8 cellular contexts compared by ENCODE assay signal in the genomic region with DNA sequence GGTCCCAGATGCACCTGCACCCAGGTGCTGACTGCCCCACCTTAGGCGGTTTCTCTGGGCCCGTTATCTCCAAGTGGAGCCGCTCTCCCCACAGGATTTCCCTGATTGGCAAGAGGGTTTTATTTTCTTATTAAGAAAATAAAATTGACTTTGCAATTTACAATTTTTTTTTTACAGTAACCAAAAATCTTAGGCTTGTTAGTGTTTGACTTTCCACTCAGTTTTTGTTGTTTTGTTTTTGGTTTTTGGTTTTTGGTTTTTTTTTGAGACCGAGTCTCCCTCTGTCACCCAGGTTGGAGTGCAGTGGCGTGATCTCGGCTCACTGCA. TPM values are rescaled to one million over a fixed set of nuclear protein-coding genes. Genes with fewer than 3 reads are reported as not detected.
DNase-seq lines count a peak whose midpoint lies in the region; ATAC-seq and TF ChIP-seq lines count a peak whose summit lies in the region.

No MANE protein-coding gene starts in this region.

- WGBS in adrenal gland, 4 donors, result 39 to 43% (median 42%) methylated on average over 6 of the region's 6 CpGs
- 30% methylated on average over 5 of the region's 6 CpGs for WGBS in right lobe of liver (ENCODE audit: insufficient coverage, low coverage, low lambda C conversion rate, missing lambda C conversion rate)

- no peak for ATAC-seq in right lobe of liver

- H3K4me1 Mint-ChIP-seq in T-helper 1 cell treated with Interleukin-12 subunit alpha and Interleukin-12 subunit beta and Interleukin-4 antibody, amounts not matched to agents 30 μg/mL and 1 μg/mL, for 36 hours (ENCODE audit: low read depth), result peaks cover 17% of the 10 kb centered on the region

- peaks cover 2% of the 10 kb centered on the region for H3K36me3 Mint-ChIP-seq in T-helper 1 cell treated with Interleukin-12 subunit alpha and Interleukin-12 subunit beta and Interleukin-4 antibody, amounts not matched to agents 30 μg/mL and 1 μg/mL, for 36 hours (ENCODE audit: low read depth)

- H3K36me3 ChIP-seq in adrenal gland (replicated peaks in 1 of 2) (peaks cover 0 to 3% of the 10 kb centered on the region in 2 donors), right lobe of liver (peaks cover 0 to 3% (median 1%) of the 10 kb centered on the region in 4 donors), subcutaneous abdominal adipose tissue (ENCODE audit: control insufficient read depth in 5 of 5, insufficient read depth in 5 of 5, low read length in 5 of 5) (peaks cover 0 to 13% (median 8%) of the 10 kb centered on the region in 5 donors)

- TF ChIP-seq POLR2A in adrenal gland (IDR thresholded peaks at IDR 0.05) (no peak), right lobe of liver (IDR thresholded peaks at IDR 0.05) (no peak)

- H3K9me3 Mint-ChIP-seq in T-helper 1 cell treated with Interleukin-12 subunit alpha and Interleukin-12 subunit beta and Interleukin-4 antibody, amounts not matched to agents 30 μg/mL and 1 μg/mL, for 36 hours, result no peaks in the 10 kb centered on the region

- H3K27ac Mint-ChIP-seq in T-helper 1 cell treated with Interleukin-12 subunit alpha and Interleukin-12 subunit beta and Interleukin-4 antibody, amounts not matched to agents 30 μg/mL and 1 μg/mL, for 36 hours, result no peak overlapping the region

- intact Hi-C loops in adrenal gland (cut with DNase I) (loop anchor here in 1 of 2 donors (10.0 kb wide), 1 partner anchor 47 kb away; a partner anchor contains a TSS), right lobe of liver (cut with DNase I) (no loop called here)

- H3K4me3 Mint-ChIP-seq in T-helper 1 cell treated with Interleukin-12 subunit alpha and Interleukin-12 subunit beta and Interleukin-4 antibody, amounts not matched to agents 30 μg/mL and 1 μg/mL, for 36 hours, result peak overlapping the region; percentile 61

- no peak for DNase-seq in T-helper 1 cell
- no peak for DNase-seq in adrenal gland
- no peak for DNase-seq in right lobe of liver
- DNase-seq in stimulated activated CD8-positive, alpha-beta memory T cell treated with anti-CD3 and anti-CD28 coated beads, Interleukin-4, amount 100 ng/mL, for 48 hours, result no peak
- no peak for DNase-seq in stimulated activated CD4-positive, alpha-beta T cell treated with anti-CD3 and anti-CD28 coated beads, Interleukin-2, amount 100 ng/mL, for 24 hours
- no peak for DNase-seq in A172 (ENCODE audit: low spot score)

- H3K27ac ChIP-seq in adrenal gland (peak overlapping the region in 2 of 5 donors; percentile 67 to 68), right lobe of liver (no peak overlapping the region), subcutaneous abdominal adipose tissue (ENCODE audit: low read depth, low read length) (no peak overlapping the region)

- H3K27me3 Mint-ChIP-seq in T-helper 1 cell treated with Interleukin-12 subunit alpha and Interleukin-12 subunit beta and Interleukin-4 antibody, amounts not matched to agents 30 μg/mL and 1 μg/mL, for 36 hours (ENCODE audit: low read depth), result peaks cover 5% of the 10 kb centered on the region

- H3K4me3 ChIP-seq in adrenal gland, result peak overlapping the region in 3 of 4 donors; percentile 44 to 89 (median 54)
- H3K4me3 ChIP-seq in right lobe of liver, result peak overlapping the region; percentile 82 to 94 (median 90)
- H3K4me3 ChIP-seq in subcutaneous abdominal adipose tissue (ENCODE audit: low read depth in 1 of 5, low read length in 5 of 5), result peak overlapping the region; percentile 70 to 75 (median 72)

- H3K27me3 ChIP-seq in adrenal gland (no peaks in the 10 kb centered on the region), right lobe of liver (no peaks in the 10 kb centered on the region), subcutaneous abdominal adipose tissue (ENCODE audit: control insufficient read depth in 5 of 5, insufficient read depth in 4 of 5, low read length in 5 of 5) (peaks cover 0 to 10% (median 4%) of the 10 kb centered on the region in 5 donors)

- H3K9me3 ChIP-seq in adrenal gland (replicated peaks in 1 of 3) (no peaks in the 10 kb centered on the region), right lobe of liver (no peaks in the 10 kb centered on the region), subcutaneous abdominal adipose tissue (ENCODE audit: control insufficient read depth in 5 of 5, low read length in 5 of 5) (no peaks in the 10 kb centered on the region)

- H3K9ac ChIP-seq in subcutaneous abdominal adipose tissue (ENCODE audit: low read length in 5 of 5), result peak overlapping the region in 3 of 5 donors; percentile 79 to 86 (median 80)

- H3K4me1 ChIP-seq in adrenal gland (replicated peaks in 1 of 2), result peaks cover 7 to 20% of the 10 kb centered on the region in 2 donors
- H3K4me1 ChIP-seq in right lobe of liver, result peaks cover 0 to 17% (median 0%) of the 10 kb centered on the region in 4 donors
- H3K4me1 ChIP-seq in subcutaneous abdominal adipose tissue (ENCODE audit: control insufficient read depth in 5 of 5, insufficient read depth in 5 of 5, low read length in 5 of 5), result peaks cover 2 to 34% (median 27%) of the 10 kb centered on the region in 5 donors

- no peak for TF ChIP-seq CTCF in adrenal gland (IDR thresholded peaks at IDR 0.05)
- TF ChIP-seq CTCF in right lobe of liver (IDR thresholded peaks at IDR 0.05), result no peak

RNA-seq across cellular contexts. Expression of a gene that starts 4.8 kb away (rescaled TPM):
- total RNA-seq in adrenal gland, result not detected
- not detected for polyA plus RNA-seq in adrenal gland
- not detected for total RNA-seq in right lobe of liver
- not detected in 2 replicates for total RNA-seq in A172 (2014; rRNA removed; shearing (Covaris generic))

RNA-seq across cellular contexts. Expression of a gene that starts 25.1 kb away (rescaled TPM):
- total RNA-seq in adrenal gland (10 to 100 TPM in 2 of 8 donors, 1 to 10 TPM in 4, not detected in 2; 3.9 to 14.0 (median 4.8) TPM), right lobe of liver (1 to 10 TPM; 2.6 to 8.7 (median 4.6) TPM)
- polyA plus RNA-seq in adrenal gland, result 10 to 100 TPM in 1 of 3 donors, 1 to 10 TPM in 1, under 1 TPM in 1; 0.35 to 22.0 (median 8.8) TPM
- total RNA-seq in A172 (2014; rRNA removed; shearing (Covaris generic)), result not detected in 2 replicates

RNA-seq across cellular contexts. Expression of a gene that starts 48.8 kb away (rescaled TPM):
- total RNA-seq in adrenal gland, result 10 to 100 TPM; 36.2 to 58.3 (median 48.5) TPM
- 10 to 100 TPM; 16.9 to 46.1 (median 17.5) TPM for polyA plus RNA-seq in adrenal gland
- 10 to 100 TPM; 22.7 to 32.2 (median 25.8) TPM for total RNA-seq in right lobe of liver
- total RNA-seq in A172 (2014; rRNA removed; shearing (Covaris generic)), result 26.4 and 29.8 TPM in 2 replicates
